In genomic region chr19:10872551-10873107, GRCh38 we compare ENCODE assay signal across 2 cellular contexts.
TF ChIP-seq lines count a peak whose summit lies in the region.

No MANE protein-coding gene starts in this region.

TF ChIP-seq in SK-N-SH, 30 proteins besides CTCF, POLR2A, EP300 and RAD21:
- TF ChIP-seq GATA2 (CRISPR knock-in tag; IDR thresholded peaks at IDR 0.05), result no peak
- TF ChIP-seq MAX (IDR thresholded peaks at IDR 0.05; ENCODE audit: low read depth), result peak; percentile 59
TF ChIP-seq in SK-N-SH: peak in this region for 1.

TF ChIP-seq in SK-N-SH treated with all-trans-retinoic acid at 6 μM for 48 hours, 23 proteins besides CTCF, POLR2A, EP300 and RAD21:
- no peak for TF ChIP-seq ZNF70 (CRISPR knock-in tag; IDR thresholded peaks at IDR 0.05)
- no peak for TF ChIP-seq TCF4 (CRISPR knock-in tag; IDR thresholded peaks at IDR 0.05; ENCODE audit: borderline replicate concordance)
- no peak for TF ChIP-seq ZFP3 (CRISPR knock-in tag; IDR thresholded peaks at IDR 0.05)
- TF ChIP-seq SNAI2 (CRISPR knock-in tag; IDR thresholded peaks at IDR 0.05), result no peak
- TF ChIP-seq POU6F1 (CRISPR knock-in tag; IDR thresholded peaks at IDR 0.05; ENCODE audit: borderline replicate concordance, low read depth), result no peak
- TF ChIP-seq ISL1 (CRISPR knock-in tag; IDR thresholded peaks at IDR 0.05), result no peak
- TF ChIP-seq RARB (CRISPR knock-in tag; IDR thresholded peaks at IDR 0.05), result no peak
- TF ChIP-seq ZNF565 (CRISPR knock-in tag; conservative IDR thresholded peaks at IDR 0.05; ENCODE audit: low read depth), result no peak
- no peak for TF ChIP-seq ARNTL (CRISPR knock-in tag; IDR thresholded peaks at IDR 0.05; ENCODE audit: borderline replicate concordance, low read depth)
